Comparison of ENCODE assay signal across 13 cellular contexts in genomic region chr12:46560874-46561273, GRCh38.
"Had no signal": no experiment of that assay in that cellular context is flagged by ENCODE, and none has a peak within 500 bp of the region (broad histone marks: within the 10 kb centered on the region; RNA-seq: fewer than 3 reads in every experiment).

No MANE protein-coding gene starts in this region.

- ATAC-seq: activated CD8-positive, alpha-beta T cell treated with anti-CD3 and anti-CD28 coated beads, Interleukin-2, amount 10 ng/mL, durations not matched to agents 7 days and 5 days; gastroesophageal sphincter; left lung; stimulated activated naive CD8-positive, alpha-beta T cell treated with anti-CD3 and anti-CD28 coated beads, Interleukin-15, amount 100 ng/mL, for 72 hours had no signal

- DNase-seq: activated CD4-positive, alpha-beta T cell treated with anti-CD3 and anti-CD28 coated beads for 4 hours; activated CD8-positive, alpha-beta T cell treated with anti-CD3 and anti-CD28 coated beads, Interleukin-2, amount 10 ng/mL, durations not matched to agents 7 days and 5 days; activated naive CD4-positive, alpha-beta T cell; colonic mucosa; islet precursor cell; left lung; nephron progenitor cell; stimulated activated CD4-positive, alpha-beta T cell treated with anti-CD3 and anti-CD28 coated beads, Interleukin-15, amount 100 ng/mL, for 24 hours; stimulated activated CD4-positive, alpha-beta T cell treated with anti-CD3 and anti-CD28 coated beads, Interleukin-4, amount 100 ng/mL, for 4 hours; stimulated activated naive CD8-positive, alpha-beta T cell treated with anti-CD3 and anti-CD28 coated beads, Interleukin-15, amount 100 ng/mL, for 72 hours had no signal

- H3K4me1 ChIP-seq: colonic mucosa had no signal

- H3K27me3 ChIP-seq: ascending aorta, colonic mucosa, gastroesophageal sphincter, left lung had no signal

- H3K27ac ChIP-seq: colonic mucosa, gastroesophageal sphincter, left lung had no signal

- H3K9me3 ChIP-seq: colonic mucosa, thoracic aorta had no signal

- H3K36me3 ChIP-seq: ascending aorta, colonic mucosa, gastroesophageal sphincter, left lung, thoracic aorta had no signal

- H3K4me3 ChIP-seq: ascending aorta, colonic mucosa, gastroesophageal sphincter, left lung, thoracic aorta had no signal
